ENCODE assay signal across 17 cellular contexts in genomic region chr15:85905626-85906025, GRCh38.
"Had no signal": no experiment of that assay in that cellular context is flagged by ENCODE, and none has a peak within 500 bp of the region (broad histone marks: within the 10 kb centered on the region; RNA-seq: fewer than 3 reads in every experiment).

No MANE protein-coding gene starts in this region.

- H3K9me3 ChIP-seq: MG63, SJSA1 had no signal

- DNase-seq: IMR-90, Karpas-422, KG1, MG63, NCI-H1092 treated with DMSO at 0.1 percent for 48 hours, NCI-H1436, NCI-H187 treated with DMSO at 0.1 percent for 48 hours, NCI-H2029 treated with DMSO at 0.1 percent for 48 hours, NCI-H2227 treated with DMSO at 0.1 percent for 48 hours, NCI-H524, NCI-H526 treated with DMSO at 0.1 percent for 48 hours, NCI-H774, Right ventricle myocardium superior, RPMI8226, SIG-M5 had no signal

- H3K4me1 ChIP-seq: SJSA1 had no signal

- H3K27ac ChIP-seq: SJSA1, SK-N-MC had no signal

- H3K27me3 ChIP-seq: SJSA1 had no signal

- H3K36me3 ChIP-seq: MG63, SJSA1 had no signal

- H3K4me3 ChIP-seq: MG63, SJSA1, SK-N-MC had no signal
